36 cellular contexts compared by ENCODE assay signal in genomic region chrX:51814066-51814465, GRCh38.
"Had no signal": no experiment of that assay in that cellular context is flagged by ENCODE, and none has a peak within 500 bp of the region (broad histone marks: within the 10 kb centered on the region; RNA-seq: fewer than 3 reads in every experiment).

No MANE protein-coding gene starts in this region.

- H3K27me3 Mint-ChIP-seq: activated B cell treated with CpG ODN at 0.5 μM for 24 hours; activated CD4-positive, alpha-beta memory T cell treated with anti-CD3 and anti-CD28 coated beads for 36 hours; activated CD4-positive, alpha-beta T cell treated with anti-CD3 and anti-CD28 coated beads, Interleukin-2, amount 10 ng/mL, durations not matched to agents 24 days and 14 days; activated CD8-positive, alpha-beta T cell treated with anti-CD3 and anti-CD28 coated beads for 36 hours; activated naive CD8-positive, alpha-beta T cell treated with anti-CD3 and anti-CD28 coated beads for 36 hours; activated T-helper 17 cell treated with anti-CD3 and anti-CD28 coated beads, Interleukin-2, amount 50 U/mL, for 72 hours had no signal

- H3K4me1 ChIP-seq: body of pancreas, breast epithelium had no signal

- H3K27ac Mint-ChIP-seq: activated B cell treated with CpG ODN at 0.5 μM for 24 hours; activated CD4-positive, alpha-beta memory T cell treated with anti-CD3 and anti-CD28 coated beads for 36 hours; activated CD4-positive, alpha-beta T cell treated with anti-CD3 and anti-CD28 coated beads, Interleukin-2, amount 10 ng/mL, durations not matched to agents 24 days and 14 days; activated CD8-positive, alpha-beta T cell treated with anti-CD3 and anti-CD28 coated beads for 36 hours; activated naive CD4-positive, alpha-beta T cell treated with anti-CD3 and anti-CD28 coated beads for 36 hours; activated naive CD4-positive, alpha-beta T cell treated with anti-CD3 and anti-CD28 coated beads, Interleukin-2, amount 50 U/mL, for 72 hours; activated naive CD8-positive, alpha-beta T cell treated with anti-CD3 and anti-CD28 coated beads for 36 hours; activated T-cell treated with anti-CD3 and anti-CD28 coated beads, Interleukin-2, amount 50 U/mL, for 72 hours; activated T-helper 1 cell treated with anti-CD3 and anti-CD28 coated beads, Interleukin-12 subunit alpha, Interleukin-12 subunit beta, Interleukin-2, Interleukin-4 antibody, amounts not matched to agents 30 ng/mL and 10 ng/mL and 1 ng/mL, durations not matched to agents 14 hours and 24 hours and 36 hours; activated T-helper 17 cell treated with anti-CD3 and anti-CD28 coated beads, Interleukin-2, amount 50 U/mL, for 72 hours; T-helper 1 cell treated with Interleukin-12 subunit alpha and Interleukin-12 subunit beta and Interleukin-4 antibody, amounts not matched to agents 30 μg/mL and 1 μg/mL, for 36 hours; T-helper 2 cell treated with Interferon-gamma antibody and Interleukin-4, amounts not matched to agents 5 μg/mL and 100 μg/mL, for 36 hours had no signal

- ATAC-seq: activated CD8-positive, alpha-beta T cell treated with anti-CD3 and anti-CD28 coated beads for 36 hours; activated naive CD4-positive, alpha-beta T cell treated with anti-CD3 and anti-CD28 coated beads, Interleukin-2, amount 50 U/mL, for 72 hours; activated T-cell treated with anti-CD3 and anti-CD28 coated beads, Interleukin-2, amount 50 U/mL, for 4 hours; activated T-cell treated with anti-CD3 and anti-CD28 coated beads, Interleukin-2, amount 50 U/mL, for 72 hours; activated T-helper 17 cell treated with anti-CD3 and anti-CD28 coated beads, Interleukin-2, amount 50 U/mL, for 72 hours; body of pancreas had no signal

- H3K4me3 ChIP-seq: adrenal gland, body of pancreas, breast epithelium had no signal

- H3K36me3 ChIP-seq: adrenal gland, brain microvascular endothelial cell, breast epithelium had no signal

- H3K27me3 ChIP-seq: adrenal gland, body of pancreas, brain microvascular endothelial cell had no signal

- H3K9me3 Mint-ChIP-seq: activated B cell treated with CpG ODN at 0.5 μM for 24 hours; activated CD4-positive, alpha-beta memory T cell treated with anti-CD3 and anti-CD28 coated beads for 36 hours; activated CD8-positive, alpha-beta T cell treated with anti-CD3 and anti-CD28 coated beads for 36 hours; activated naive CD4-positive, alpha-beta T cell treated with anti-CD3 and anti-CD28 coated beads for 36 hours; activated naive CD4-positive, alpha-beta T cell treated with anti-CD3 and anti-CD28 coated beads, Interleukin-2, amount 50 U/mL, for 72 hours; activated T-cell treated with anti-CD3 and anti-CD28 coated beads, Interleukin-2, amount 50 U/mL, for 4 hours; activated T-cell treated with anti-CD3 and anti-CD28 coated beads, Interleukin-2, amount 50 U/mL, for 72 hours; activated T-helper 1 cell treated with anti-CD3 and anti-CD28 coated beads, Interleukin-12 subunit alpha, Interleukin-12 subunit beta, Interleukin-2, Interleukin-4 antibody, amounts not matched to agents 30 ng/mL and 10 ng/mL and 1 ng/mL, durations not matched to agents 14 hours and 24 hours and 36 hours; activated T-helper 17 cell treated with anti-CD3 and anti-CD28 coated beads, Interleukin-2, amount 50 U/mL, for 72 hours; T-helper 1 cell treated with Interleukin-12 subunit alpha and Interleukin-12 subunit beta and Interleukin-4 antibody, amounts not matched to agents 30 μg/mL and 1 μg/mL, for 36 hours; T-helper 2 cell treated with Interferon-gamma antibody and Interleukin-4, amounts not matched to agents 5 μg/mL and 100 μg/mL, for 36 hours had no signal

- H3K9me3 ChIP-seq: adrenal gland, body of pancreas, breast epithelium had no signal

- DNase-seq: activated B cell treated with CpG ODN at 0.5 μM for 24 hours; activated CD4-positive, alpha-beta memory T cell treated with anti-CD3 and anti-CD28 coated beads for 36 hours; activated CD4-positive, alpha-beta T cell treated with anti-CD3 and anti-CD28 coated beads for 4 hours; activated CD4-positive, alpha-beta T cell treated with anti-CD3 and anti-CD28 coated beads, Interleukin-2, amount 10 ng/mL, durations not matched to agents 24 days and 14 days; activated CD4-positive, alpha-beta T cell treated with anti-CD3 and anti-CD28 coated beads, Interleukin-2, amount 50 U/mL, for 1 hour; activated CD4-positive, alpha-beta T cell treated with anti-CD3 and anti-CD28 coated beads, Interleukin-2, amount 50 U/mL, for 4 hours; activated CD4-positive, CD25-positive, alpha-beta regulatory T cell treated with anti-CD3 and anti-CD28 coated beads, Interleukin-2, amount 50 U/mL, for 72 hours; activated CD8-positive, alpha-beta memory T cell treated with anti-CD3 and anti-CD28 coated beads, Interleukin-2, amount 50 U/mL, for 4 hours; activated CD8-positive, alpha-beta T cell treated with anti-CD3 and anti-CD28 coated beads for 36 hours; activated effector memory CD4-positive, alpha-beta T cell treated with anti-CD3 and anti-CD28 coated beads, Interleukin-2, amount 50 U/mL, for 16 hours; activated gamma-delta T cell treated with Interleukin-2 at 50 U/mL for 16 hours; activated naive CD4-positive, alpha-beta T cell; activated naive CD4-positive, alpha-beta T cell treated with anti-CD3 and anti-CD28 coated beads for 36 hours; activated naive CD4-positive, alpha-beta T cell treated with anti-CD3 and anti-CD28 coated beads, Interleukin-2, amount 50 U/mL, for 16 hours; activated naive CD8-positive, alpha-beta T cell treated with anti-CD3 and anti-CD28 coated beads for 36 hours; activated T-cell treated with anti-CD3 and anti-CD28 coated beads for 4 hours; activated T-cell treated with anti-CD3 and anti-CD28 coated beads, Interleukin-2, amount 50 U/mL, for 1 hour; activated T-cell treated with anti-CD3 and anti-CD28 coated beads, Interleukin-2, amount 50 U/mL, for 4 hours; activated T-cell treated with anti-CD3 and anti-CD28 coated beads, Interleukin-2, amount 50 U/mL, for 72 hours; adrenal gland; amniotic stem cell; aorta; body of pancreas; brain microvascular endothelial cell; central memory CD4-positive, alpha-beta T cell; T-helper 2 cell; T-helper 9 cell had no signal

- H3K4me3 Mint-ChIP-seq: activated B cell treated with CpG ODN at 0.5 μM for 24 hours; activated CD4-positive, alpha-beta memory T cell treated with anti-CD3 and anti-CD28 coated beads for 36 hours; activated CD4-positive, alpha-beta T cell treated with anti-CD3 and anti-CD28 coated beads, Interleukin-2, amount 10 ng/mL, durations not matched to agents 24 days and 14 days; activated CD8-positive, alpha-beta T cell treated with anti-CD3 and anti-CD28 coated beads for 36 hours; activated naive CD4-positive, alpha-beta T cell treated with anti-CD3 and anti-CD28 coated beads for 36 hours; activated naive CD8-positive, alpha-beta T cell treated with anti-CD3 and anti-CD28 coated beads for 36 hours; activated T-cell treated with anti-CD3 and anti-CD28 coated beads, Interleukin-2, amount 50 U/mL, for 4 hours; activated T-cell treated with anti-CD3 and anti-CD28 coated beads, Interleukin-2, amount 50 U/mL, for 72 hours; activated T-helper 1 cell treated with anti-CD3 and anti-CD28 coated beads, Interleukin-12 subunit alpha, Interleukin-12 subunit beta, Interleukin-2, Interleukin-4 antibody, amounts not matched to agents 30 ng/mL and 10 ng/mL and 1 ng/mL, durations not matched to agents 14 hours and 24 hours and 36 hours; activated T-helper 17 cell treated with anti-CD3 and anti-CD28 coated beads, Interleukin-2, amount 50 U/mL, for 72 hours; T-helper 1 cell treated with Interleukin-12 subunit alpha and Interleukin-12 subunit beta and Interleukin-4 antibody, amounts not matched to agents 30 μg/mL and 1 μg/mL, for 36 hours; T-helper 2 cell treated with Interferon-gamma antibody and Interleukin-4, amounts not matched to agents 5 μg/mL and 100 μg/mL, for 36 hours had no signal

- H3K27ac ChIP-seq: adrenal gland, body of pancreas, brain microvascular endothelial cell, breast epithelium, VCaP had no signal

- FAIRE-seq: colon, TTC549 had no signal
